21 cellular contexts compared by ENCODE assay signal in genomic region chr10:89744021-89744420, GRCh38. TPM values are rescaled to one million over a fixed set of nuclear protein-coding genes. Genes with fewer than 3 reads are reported as not detected.
DNase-seq lines count a peak whose midpoint lies in the region; ATAC-seq, FAIRE-seq and TF ChIP-seq lines count a peak whose summit lies in the region.
"Had no signal": no experiment of that assay in that cellular context is flagged by ENCODE, and none has a peak within 500 bp of the region (broad histone marks: within the 10 kb centered on the region; RNA-seq: fewer than 3 reads in every experiment).

No MANE protein-coding gene starts in this region.

- H2BK5ac ChIP-seq in IMR-90 (ENCODE audit: low read depth, low read length, poor library complexity, severe bottlenecking): peak overlapping the region; percentile 82

- H3K4ac ChIP-seq in IMR-90 (ENCODE audit: low read depth, low read length): no peak overlapping the region

- H3K4me3 ChIP-seq in AG04450 (ENCODE audit: low read depth, low read length) (no peak overlapping the region), IMR-90 (ENCODE audit: insufficient read depth, low read depth, low read length) (no peak overlapping the region), bronchial epithelial cell (ENCODE audit: low read depth, low read length) (no peak overlapping the region)
- H3K4me3 ChIP-seq: SJCRH30, suprapubic skin had no signal

- no peaks in the 10 kb centered on the region for H3K9me1 ChIP-seq in IMR-90 (ENCODE audit: insufficient read depth, low read length)

- H3K79me1 ChIP-seq in IMR-90 (ENCODE audit: low read depth in 1 of 2, low read length in 2 of 2): peaks cover 9 to 12% of the 10 kb centered on the region in 2 experiments

- DNase-seq in AG04450 (ENCODE audit: low read depth, low spot score) (peak; percentile 11), IMR-90 (peak; percentile 55), bronchial epithelial cell (ENCODE audit: low read depth) (peak; percentile 18), iris pigment epithelial cell (ENCODE audit: low read depth) (peak; percentile 60), head of caudate nucleus (no peak), omental fat pad (ENCODE audit: low spot score) (no peak)
- DNase-seq in activated naive CD4-positive, alpha-beta T cell (lab: John Stamatoyannopoulos, UW): no peak
- DNase-seq: activated CD4-positive, alpha-beta T cell treated with anti-CD3 and anti-CD28 coated beads, Interleukin-2, amount 50 U/mL, for 48 hours; activated naive CD4-positive, alpha-beta T cell treated with Interleukin-2 at 50 U/mL for 16 hours; anterior cingulate cortex; CD8-positive, alpha-beta memory T cell; DMS79; glutamatergic neuron; NCI-H1417 treated with DMSO at 0.1 percent for 48 hours; NCI-H2171; NCI-H748 treated with DMSO at 0.1 percent for 48 hours; right cardiac atrium; SJCRH30 had no signal

- H3K23ac ChIP-seq in IMR-90 (ENCODE audit: low read depth, low read length): no peak overlapping the region

- H4K91ac ChIP-seq in IMR-90 (ENCODE audit: insufficient read depth, low read depth, low read length): no peak overlapping the region

- H3K27ac ChIP-seq in AG04450 (ENCODE audit: low read depth, low read length) (no peak overlapping the region), IMR-90 (ENCODE audit: insufficient read depth, low read length) (no peak overlapping the region)
- H3K27ac ChIP-seq: neutrophil, SJCRH30, suprapubic skin had no signal

- H4K5ac ChIP-seq in IMR-90 (ENCODE audit: low read depth, low read length): no peak overlapping the region

- intact Hi-C loops in IMR-90 (cut with micrococcal nuclease): no loop called here
- intact Hi-C loops in head of caudate nucleus (cut with DNase I): no loop called here

- H3K27me3 ChIP-seq in AG04450 (ENCODE audit: control insufficient read depth, insufficient read depth, low read length) (no peaks in the 10 kb centered on the region), IMR-90 (ENCODE audit: control insufficient read depth, insufficient read depth, low read length) (no peaks in the 10 kb centered on the region), bronchial epithelial cell (ENCODE audit: control insufficient read depth, insufficient read depth, low read length) (no peaks in the 10 kb centered on the region)
- H3K27me3 ChIP-seq: neutrophil, SJCRH30, suprapubic skin had no signal

- TF ChIP-seq CTCF in AG04450 (IDR thresholded peaks at IDR 0.05; ENCODE audit: low read depth, low read length): no peak
- TF ChIP-seq CTCF in IMR-90 (conservative IDR thresholded peaks at IDR 0.05; ENCODE audit: low read depth, low read length): no peak
- TF ChIP-seq CTCF in bronchial epithelial cell (IDR thresholded peaks at IDR 0.05; ENCODE audit: insufficient read depth, low read length, severe bottlenecking): no peak
- no peak for TF ChIP-seq CTCF in omental fat pad (IDR thresholded peaks at IDR 0.05)

- TF ChIP-seq POLR2A in IMR-90 (IDR thresholded peaks at IDR 0.05; ENCODE audit: low read depth, low read length): no peak

- CTCF ChIA-PET in AG04450 (lab: Charles Lee): no interaction called here
- CTCF ChIA-PET in IMR-90 (lab: Yijun Ruan, JAX): no interaction called here

- no peak overlapping the region; the same call in 1 of the 2 replicates for H3K18ac ChIP-seq in IMR-90 (ENCODE audit: low read depth, low read length)

- in situ Hi-C loops in IMR-90 (cut with MboI; ENCODE audit: low sequenced_read_pairs): no loop called here

- H3K36me3 ChIP-seq in IMR-90 (ENCODE audit: control insufficient read depth, insufficient read depth, low read length): peaks cover 2% of the 10 kb centered on the region; the same call in 1 of the 2 replicates
- no peaks in the 10 kb centered on the region for H3K36me3 ChIP-seq in bronchial epithelial cell (ENCODE audit: control insufficient read depth, insufficient read depth, low read length)

- H2BK20ac ChIP-seq in IMR-90 (ENCODE audit: low read depth, low read length): no peak overlapping the region

- dilution Hi-C loops in IMR-90 (cut with HindIII; ENCODE audit: low sequenced_read_pairs, unreplicated experiment): no loop called here

- no peak overlapping the region for H2AK9ac ChIP-seq in IMR-90 (replicated peaks; ENCODE audit: low read depth, low read length, poor library complexity)

- no CpG with 5 or more reads among the region's 1 CpG for WGBS in IMR-90 (ENCODE audit: extremely low coverage in 2 of 2, insufficient read length in 1 of 2), 2 experiments

- no peak overlapping the region for H3K9ac ChIP-seq in IMR-90 (ENCODE audit: low read depth, low read length)

- peak overlapping the region; percentile 33; the same call in 1 of the 2 replicates for H3K4me2 ChIP-seq in IMR-90 (ENCODE audit: low read depth, low read length)

- H2BK15ac ChIP-seq in IMR-90 (ENCODE audit: low read depth, low read length): no peak overlapping the region

- BruUV-seq in IMR-90 (replicated peaks; lab: Mats Ljungman, UMichigan): no TSS peak

- no peak overlapping the region for H3K14ac ChIP-seq in IMR-90 (replicated peaks; ENCODE audit: low read depth, low read length)

- ATAC-seq in IMR-90 (ENCODE audit: low read depth): peak; percentile 87
- no peak for ATAC-seq in GM19455 (IDR thresholded peaks at IDR 0.05; ENCODE audit: unreplicated experiment)
- no peak for ATAC-seq in omental fat pad (ENCODE audit: low FRiP score)
- ATAC-seq: right cardiac atrium had no signal

- no peak overlapping the region for H2BK120ac ChIP-seq in IMR-90 (ENCODE audit: low read depth, low read length)

- FAIRE-seq in bronchial epithelial cell (lab: Jason Lieb, UNC): no peak

- no peaks in the 10 kb centered on the region for H3K4me1 ChIP-seq in IMR-90 (ENCODE audit: control insufficient read depth, insufficient read depth, low read length)
- H3K4me1 ChIP-seq: SJCRH30, suprapubic skin had no signal

- no peak overlapping the region for H2AK5ac ChIP-seq in IMR-90 (ENCODE audit: low read depth, low read length)

- POLR2A ChIA-PET in AG04450 (lab: Yijun Ruan, JAX): no interaction called here
- POLR2A ChIA-PET in IMR-90 (lab: Charles Lee; ENCODE audit: unreplicated experiment): no interaction called here

- H2AFZ ChIP-seq in IMR-90 (replicated peaks; ENCODE audit: low read length, poor library complexity): no peak overlapping the region

- H4K20me1 ChIP-seq in IMR-90 (ENCODE audit: insufficient read depth, low read length): no peaks in the 10 kb centered on the region

- TF ChIP-seq RAD21 in IMR-90 (IDR thresholded peaks at IDR 0.05; ENCODE audit: low read length): no peak

- H3K9me3 ChIP-seq in AG04450 (ENCODE audit: control insufficient read depth, insufficient read depth, low read length): no peaks in the 10 kb centered on the region
- no peaks in the 10 kb centered on the region for H3K9me3 ChIP-seq in IMR-90 (ENCODE audit: control insufficient read depth, insufficient read depth, low read length)
- H3K9me3 ChIP-seq: neutrophil, SJCRH30, suprapubic skin had no signal

- no peak overlapping the region for H3K56ac ChIP-seq in IMR-90 (ENCODE audit: extremely low read depth, insufficient read depth, low read length)

- peak overlapping the region in 1 of 2 experiments; percentile 69; a peak in 1 of 4 replicates for H4K8ac ChIP-seq in IMR-90 (ENCODE audit: low read depth in 2 of 2, low read length in 2 of 2)

TF ChIP-seq in IMR-90, 13 proteins besides CTCF, POLR2A, EP300 and RAD21:
- TF ChIP-seq BHLHE40 (IDR thresholded peaks at IDR 0.05; ENCODE audit: low read depth, low read length) (no peak), CEBPB (IDR thresholded peaks at IDR 0.05; ENCODE audit: low read depth, low read length) (no peak), SMC3 (IDR thresholded peaks at IDR 0.05; ENCODE audit: low read depth, low read length) (no peak), ELK1 (IDR thresholded peaks at IDR 0.05; ENCODE audit: borderline replicate concordance, low read depth, low read length) (no peak), MAFK (IDR thresholded peaks at IDR 0.05; ENCODE audit: low read depth, low read length) (no peak), MAZ (IDR thresholded peaks at IDR 0.05; ENCODE audit: borderline replicate concordance, low read depth, low read length) (no peak), NFE2L2 (IDR thresholded peaks at IDR 0.05; ENCODE audit: low read depth, low read length) (no peak), RFX5 (IDR thresholded peaks at IDR 0.05; ENCODE audit: low read depth, low read length) (no peak), CHD1 (IDR thresholded peaks at IDR 0.05; ENCODE audit: low read depth, low read length) (no peak), RCOR1 (IDR thresholded peaks at IDR 0.05; ENCODE audit: insufficient replicate concordance, low read length) (no peak), USF2 (IDR thresholded peaks at IDR 0.05; ENCODE audit: low read depth, low read length) (no peak), FOS (IDR thresholded peaks at IDR 0.05; ENCODE audit: low read depth, low read length) (no peak), MXI1 (IDR thresholded peaks at IDR 0.05; ENCODE audit: borderline replicate concordance, low read depth, low read length) (no peak)

RNA-seq across cellular contexts. Expression of gene KIF20B, which starts 42.6 kb away (rescaled TPM):
- polyA plus RNA-seq in AG04450 (2011; rRNA removed) (2.4 and 4.5 TPM in 2 replicates), IMR-90 (2012; rRNA removed) (2.7 and 3.1 TPM in 2 replicates)
- 1.7 and 5.8 TPM in 2 replicates for polyA minus RNA-seq in AG04450 (2011; rRNA and poly(A)+ RNA removed)
- total RNA-seq in IMR-90 (2012; rRNA removed) (16.1 and 23.5 TPM in 2 replicates), bronchial epithelial cell (1.7 and 2.1 TPM in 2 replicates), omental fat pad (1 to 10 TPM; 1.7 to 4.1 (median 2.7) TPM)
- polyA plus RNA-seq in IMR-90 (2012; cell fraction: cytosol; rRNA removed): 0.11 and 0.23 TPM in 2 replicates
- 0.35 and 2.2 TPM in 2 replicates for polyA plus RNA-seq in IMR-90 (2012; cell fraction: nucleus; rRNA removed; ENCODE audit: low replicate concordance)

Comparison
In these comparisons a context has a peak if more than half of its experiments do, and no peak if none do; other contexts are left out.
1. DNase-seq: peak in AG04450 (single experiment), IMR-90 (single experiment), bronchial epithelial cell (single experiment) and iris pigment epithelial cell (single experiment); none in activated naive CD4-positive, alpha-beta T cell (0 of 4), head of caudate nucleus (0 of 42) and omental fat pad (single experiment).